Comparison of ENCODE assay signal across 12 cellular contexts in genomic region chr14:50340945-50341344, GRCh38. TPM values are rescaled to one million over a fixed set of nuclear protein-coding genes. Genes with fewer than 3 reads are reported as not detected.
DNase-seq lines count a peak whose midpoint lies in the region; ATAC-seq and TF ChIP-seq lines count a peak whose summit lies in the region.
"Had no signal": no experiment of that assay in that cellular context is flagged by ENCODE, and none has a peak within 500 bp of the region (broad histone marks: within the 10 kb centered on the region; RNA-seq: fewer than 3 reads in every experiment).

No MANE protein-coding gene starts in this region.

- TF ChIP-seq CTCF in GM10266 (IDR thresholded peaks at IDR 0.05; ENCODE audit: control insufficient read depth, insufficient read depth, low read depth, missing control alignments), result peak; percentile 13
- peak; percentile 46 for TF ChIP-seq CTCF in brain microvascular endothelial cell (IDR thresholded peaks at IDR 0.05; ENCODE audit: low read depth, low read length, missing control alignments)
- peak; percentile 22 for TF ChIP-seq CTCF in progenitor cell of endocrine pancreas (IDR thresholded peaks at IDR 0.05; ENCODE audit: unreplicated experiment)

- H3K4me3 Mint-ChIP-seq in progenitor cell of endocrine pancreas (ENCODE audit: low read depth), result no peak overlapping the region

- DNase-seq in GM10266 (ENCODE audit: extremely low spot score), result no peak
- peak; percentile 6 for DNase-seq in NAMALWA (ENCODE audit: low spot score)
- DNase-seq in brain microvascular endothelial cell, result no peak
- DNase-seq in progenitor cell of endocrine pancreas (ENCODE audit: low spot score, unreplicated experiment), result no peak
- no peak for DNase-seq in DMS53 (lab: John Stamatoyannopoulos, UW)
- DNase-seq: activated CD4-positive, CD25-positive, alpha-beta regulatory T cell treated with anti-CD3 and anti-CD28 coated beads, Interleukin-2, amount 50 U/mL, for 72 hours; NCI-H2107; small intestine had no signal

- peaks cover 2% of the 10 kb centered on the region for H3K27me3 Mint-ChIP-seq in progenitor cell of endocrine pancreas

- peaks cover 18% of the 10 kb centered on the region for H3K4me1 Mint-ChIP-seq in progenitor cell of endocrine pancreas (ENCODE audit: low read depth)

- no peaks in the 10 kb centered on the region for H3K27me3 ChIP-seq in brain microvascular endothelial cell (replicated peaks)

- no peak overlapping the region for H3K27ac ChIP-seq in brain microvascular endothelial cell
- H3K27ac ChIP-seq: HL-60 had no signal

- H3K27ac Mint-ChIP-seq in progenitor cell of endocrine pancreas, result no peak overlapping the region

- ATAC-seq in HG03342 (IDR thresholded peaks at IDR 0.05; ENCODE audit: unreplicated experiment), result no peak
- ATAC-seq in HG03175 (IDR thresholded peaks at IDR 0.05; ENCODE audit: unreplicated experiment), result no peak

- no peak overlapping the region for H3K4me3 ChIP-seq in brain microvascular endothelial cell (ENCODE audit: low read depth, low read length)
- H3K4me3 ChIP-seq: lung had no signal

- no peaks in the 10 kb centered on the region for H3K9me3 Mint-ChIP-seq in progenitor cell of endocrine pancreas (ENCODE audit: low read depth)

- H3K36me3 ChIP-seq in brain microvascular endothelial cell (replicated peaks), result no peaks in the 10 kb centered on the region

- no peaks in the 10 kb centered on the region for H3K36me3 Mint-ChIP-seq in progenitor cell of endocrine pancreas (ENCODE audit: insufficient read depth)

- in situ Hi-C loops in brain microvascular endothelial cell (cut with HindIII; ENCODE audit: low pct_ligation_motif_present, low sequenced_read_pairs), result no loop called here

RNA-seq across cellular contexts. Expression of gene DMAC2L, which starts 28.8 kb away (rescaled TPM):
- total RNA-seq in progenitor cell of endocrine pancreas, result 19.6 and 21.7 TPM in 2 replicates

RNA-seq across cellular contexts. Expression of gene L2HGDH, which starts 28.9 kb away (rescaled TPM):
- 13.1 and 14.4 TPM in 2 replicates for total RNA-seq in progenitor cell of endocrine pancreas

RNA-seq across cellular contexts. Expression of gene CDKL1, which starts 55.7 kb away (rescaled TPM):
- total RNA-seq in progenitor cell of endocrine pancreas, result 1.3 and 1.5 TPM in 2 replicates
